ENCODE assay signal across 14 cellular contexts in genomic region chr18:70044626-70045025, GRCh38.
DNase-seq lines count a peak whose midpoint lies in the region; ATAC-seq and TF ChIP-seq lines count a peak whose summit lies in the region.
"Had no signal": no experiment of that assay in that cellular context is flagged by ENCODE, and none has a peak within 500 bp of the region (broad histone marks: within the 10 kb centered on the region; RNA-seq: fewer than 3 reads in every experiment).

No MANE protein-coding gene starts in this region.

- no peak overlapping the region for H4K5ac ChIP-seq in H9 (ENCODE audit: insufficient read length, low read depth, low read length)

- no peak overlapping the region for H3K23ac ChIP-seq in H9 (ENCODE audit: insufficient read length, low read depth, low read length)

- no peaks in the 10 kb centered on the region for H3K9me3 Mint-ChIP-seq in natural killer cell treated with Interleukin-12 subunit alpha and Interleukin-12 subunit beta and Interleukin-15 and Interleukin-18, amount 100 ng/mL, for 72 hours
- no peaks in the 10 kb centered on the region for H3K9me3 Mint-ChIP-seq in natural killer cell
- no peaks in the 10 kb centered on the region for H3K9me3 Mint-ChIP-seq in H9
- H3K9me3 Mint-ChIP-seq: CD8-positive, alpha-beta T cell; stimulated activated naive B cell treated with anti-CD40 and anti-IgM and Interleukin-4, amounts not matched to agents 10 μg/mL and 1 μg/mL and 100 μg/mL, for 72 hours had no signal

- no peaks in the 10 kb centered on the region for H4K20me1 ChIP-seq in H9 (ENCODE audit: control insufficient read depth, insufficient read depth, insufficient read length)

- no peak overlapping the region for H3T11ph ChIP-seq in H9 (ENCODE audit: low read length)

- TF ChIP-seq CTCF in natural killer cell (IDR thresholded peaks at IDR 0.05) (no peak), H9 (conservative IDR thresholded peaks at IDR 0.05) (no peak)

- peak overlapping the region; percentile 71 to 84 for H3K27ac Mint-ChIP-seq in natural killer cell treated with Interleukin-12 subunit alpha and Interleukin-12 subunit beta and Interleukin-15 and Interleukin-18, amount 100 ng/mL, for 72 hours
- no peak overlapping the region for H3K27ac Mint-ChIP-seq in natural killer cell
- no peak overlapping the region for H3K27ac Mint-ChIP-seq in H9
- H3K27ac Mint-ChIP-seq: CD8-positive, alpha-beta T cell; stimulated activated naive B cell treated with anti-CD40 and anti-IgM and Interleukin-4, amounts not matched to agents 10 μg/mL and 1 μg/mL and 100 μg/mL, for 72 hours had no signal

- no peak for DNase-seq in natural killer cell treated with Interleukin-12 subunit alpha and Interleukin-12 subunit beta and Interleukin-15 and Interleukin-18, amount 100 ng/mL, for 72 hours (ENCODE audit: low spot score)
- no peak for DNase-seq in natural killer cell
- DNase-seq in T1000 (lab: John Stamatoyannopoulos, UW) = peak; percentile 4
- peak; percentile 93 for DNase-seq in foreskin melanocyte
- DNase-seq in H9 = no peak
- no peak for DNase-seq in LoVo (ENCODE audit: low spot score)
- DNase-seq: CD8-positive, alpha-beta T cell; effector memory CD4-positive, alpha-beta T cell; left ventricle myocardium superior; NCI-H2029 treated with DMSO at 0.1 percent for 48 hours; sigmoid colon; stimulated activated naive B cell treated with anti-CD40 and anti-IgM and Interleukin-4, amounts not matched to agents 10 μg/mL and 1 μg/mL and 100 μg/mL, for 72 hours had no signal

- intact Hi-C loops in natural killer cell (cut with micrococcal nuclease) = no loop called here

- no peak overlapping the region for H3K56ac ChIP-seq in H9 (ENCODE audit: insufficient read length, low read depth, low read length)

- no peaks in the 10 kb centered on the region for H3K27me3 Mint-ChIP-seq in natural killer cell treated with Interleukin-12 subunit alpha and Interleukin-12 subunit beta and Interleukin-15 and Interleukin-18, amount 100 ng/mL, for 72 hours
- H3K27me3 Mint-ChIP-seq in natural killer cell (ENCODE audit: low read depth in 2 of 2) (no peaks in the 10 kb centered on the region), H9 (ENCODE audit: low read depth) (no peaks in the 10 kb centered on the region)
- H3K27me3 Mint-ChIP-seq: stimulated activated naive B cell treated with anti-CD40 and anti-IgM and Interleukin-4, amounts not matched to agents 10 μg/mL and 1 μg/mL and 100 μg/mL, for 72 hours had no signal

- H2BK12ac ChIP-seq in H9 (ENCODE audit: insufficient read length, low read depth, low read length) = no peak overlapping the region

- H3K4me3 Mint-ChIP-seq in natural killer cell treated with Interleukin-12 subunit alpha and Interleukin-12 subunit beta and Interleukin-15 and Interleukin-18, amount 100 ng/mL, for 72 hours = no peak overlapping the region
- no peak overlapping the region for H3K4me3 Mint-ChIP-seq in natural killer cell
- H3K4me3 Mint-ChIP-seq in H9 = no peak overlapping the region
- H3K4me3 Mint-ChIP-seq: CD8-positive, alpha-beta T cell; stimulated activated naive B cell treated with anti-CD40 and anti-IgM and Interleukin-4, amounts not matched to agents 10 μg/mL and 1 μg/mL and 100 μg/mL, for 72 hours had no signal

- no peak overlapping the region for H3K14ac ChIP-seq in H9 (ENCODE audit: insufficient read depth, low read length)

- H4K91ac ChIP-seq in H9 (ENCODE audit: insufficient read length, low read depth, low read length) = no peak overlapping the region

- H3K18ac ChIP-seq in H9 (ENCODE audit: insufficient read length, low read depth, low read length) = no peak overlapping the region

- no peak overlapping the region for H2BK5ac ChIP-seq in H9 (ENCODE audit: insufficient read length, low read length)

- no peak overlapping the region for H2BK120ac ChIP-seq in H9 (ENCODE audit: low read depth, low read length, poor library complexity, severe bottlenecking)

- H3K4me2 ChIP-seq in H9 (ENCODE audit: insufficient read depth, insufficient read length, low read length) = no peak overlapping the region

- no peaks in the 10 kb centered on the region for H3K9me3 ChIP-seq in H9 (ENCODE audit: control insufficient read depth, low read depth, low read length)
- H3K9me3 ChIP-seq: sigmoid colon had no signal

- H2AFZ ChIP-seq in H9 (ENCODE audit: low read length) = no peak overlapping the region

- H3K9ac ChIP-seq in H9 (ENCODE audit: extremely low read depth, insufficient read length, low read length) = no peak overlapping the region

- no peaks in the 10 kb centered on the region for H3K27me3 ChIP-seq in H9 (ENCODE audit: insufficient read depth, low read length)
- H3K27me3 ChIP-seq: sigmoid colon had no signal

- H3K23me2 ChIP-seq in H9 (ENCODE audit: insufficient read length, low read depth, low read length, poor library complexity, severe bottlenecking) = no peaks in the 10 kb centered on the region

- H3K4me1 ChIP-seq in H9 (ENCODE audit: insufficient read depth, low read length) = no peaks in the 10 kb centered on the region
- H3K4me1 ChIP-seq: sigmoid colon had no signal

- WGBS in H9 (ENCODE audit: extremely low coverage, insufficient read length, low lambda C conversion rate) = no CpG with 5 or more reads among the region's 4 CpGs

- H3K4ac ChIP-seq in H9 (ENCODE audit: low read depth, low read length) = no peak overlapping the region

- peaks cover 23% of the 10 kb centered on the region for H3K36me3 Mint-ChIP-seq in natural killer cell treated with Interleukin-12 subunit alpha and Interleukin-12 subunit beta and Interleukin-15 and Interleukin-18, amount 100 ng/mL, for 72 hours
- H3K36me3 Mint-ChIP-seq in natural killer cell (no peaks in the 10 kb centered on the region), H9 (ENCODE audit: insufficient read depth in 1 of 3, low read depth in 3 of 3) (no peaks in the 10 kb centered on the region)

- H3K79me1 ChIP-seq in H9 (ENCODE audit: insufficient read depth, low read depth, low read length, poor library complexity, severe bottlenecking) = no peaks in the 10 kb centered on the region

- no peak overlapping the region for H3K27ac ChIP-seq in H9 (ENCODE audit: insufficient read length, low read depth, low read length)
- H3K27ac ChIP-seq: sigmoid colon had no signal

- H3K79me2 ChIP-seq in H9 (ENCODE audit: insufficient read depth, low read length) = no peaks in the 10 kb centered on the region

- H2AK5ac ChIP-seq in H9 (ENCODE audit: insufficient read length, low read length) = no peak overlapping the region

- no peak overlapping the region for H2BK20ac ChIP-seq in H9 (ENCODE audit: low read depth, low read length, poor library complexity, severe bottlenecking)

- peak; percentile 92 to 95 for ATAC-seq in natural killer cell treated with Interleukin-12 subunit alpha and Interleukin-12 subunit beta and Interleukin-15 and Interleukin-18, amount 100 ng/mL, for 72 hours
- ATAC-seq in natural killer cell (no peak), GM21825 (IDR thresholded peaks at IDR 0.05; ENCODE audit: unreplicated experiment) (no peak), HG02610 (IDR thresholded peaks at IDR 0.05; ENCODE audit: unreplicated experiment) (no peak)
- ATAC-seq: CD8-positive, alpha-beta T cell; left ventricle myocardium superior; stimulated activated naive B cell treated with anti-CD40 and anti-IgM and Interleukin-4, amounts not matched to agents 10 μg/mL and 1 μg/mL and 100 μg/mL, for 72 hours had no signal

- no peak overlapping the region for H2BK15ac ChIP-seq in H9 (ENCODE audit: low read depth, low read length)

- H4K8ac ChIP-seq in H9 (replicated peaks; ENCODE audit: insufficient read length, low read depth, low read length) = no peak overlapping the region

- peaks cover 0 to 11% of the 10 kb centered on the region in 2 donors for H3K4me1 Mint-ChIP-seq in natural killer cell treated with Interleukin-12 subunit alpha and Interleukin-12 subunit beta and Interleukin-15 and Interleukin-18, amount 100 ng/mL, for 72 hours (ENCODE audit: low read depth in 2 of 2)
- H3K4me1 Mint-ChIP-seq in natural killer cell = peaks cover 0 to 5% of the 10 kb centered on the region in 2 donors
- no peaks in the 10 kb centered on the region for H3K4me1 Mint-ChIP-seq in H9
- H3K4me1 Mint-ChIP-seq: stimulated activated naive B cell treated with anti-CD40 and anti-IgM and Interleukin-4, amounts not matched to agents 10 μg/mL and 1 μg/mL and 100 μg/mL, for 72 hours had no signal

Comparison
In these comparisons a context has a peak if more than half of its experiments do, and no peak if none do; other contexts are left out.
1. ATAC-seq: peak in natural killer cell treated with Interleukin-12 subunit alpha and Interleukin-12 subunit beta and Interleukin-15 and Interleukin-18, amount 100 ng/mL, for 72 hours (2 of 2); none in natural killer cell (0 of 3), GM21825 (single experiment) and HG02610 (single experiment).
2. H3K27ac Mint-ChIP-seq: peak in natural killer cell treated with Interleukin-12 subunit alpha and Interleukin-12 subunit beta and Interleukin-15 and Interleukin-18, amount 100 ng/mL, for 72 hours (2 of 2); none in natural killer cell (0 of 2) and H9 (0 of 3).
3. DNase-seq: peak in T1000 (single experiment) and foreskin melanocyte (single experiment); none in natural killer cell treated with Interleukin-12 subunit alpha and Interleukin-12 subunit beta and Interleukin-15 and Interleukin-18, amount 100 ng/mL, for 72 hours (single experiment), natural killer cell (single experiment), H9 (single experiment) and LoVo (single experiment).